Comparison of ENCODE assay signal across 19 cellular contexts in genomic region chr2:117698287-117698686, GRCh38.
DNase-seq lines count a peak whose midpoint lies in the region; FAIRE-seq and TF ChIP-seq lines count a peak whose summit lies in the region.
"Had no signal": no experiment of that assay in that cellular context is flagged by ENCODE, and none has a peak within 500 bp of the region (broad histone marks: within the 10 kb centered on the region; RNA-seq: fewer than 3 reads in every experiment).

No MANE protein-coding gene starts in this region.

- no peak overlapping the region for H3K27ac ChIP-seq in H1 (ENCODE audit: low read depth, low read length)
- H3K27ac ChIP-seq in neural cell (ENCODE audit: low read length) = no peak overlapping the region
- H3K27ac ChIP-seq: 22Rv1, BLaER1, C4-2B had no signal

- H3K23me2 ChIP-seq in H1 (ENCODE audit: low read depth, low read length) = no peaks in the 10 kb centered on the region

- H3K4me2 ChIP-seq in H1 (ENCODE audit: insufficient read depth in 1 of 2, low read depth in 2 of 2, low read length in 2 of 2) (no peak overlapping the region), neural cell (ENCODE audit: low read length) (no peak overlapping the region)
- H3K4me2 ChIP-seq: BLaER1 had no signal

- no peaks in the 10 kb centered on the region for H3F3A ChIP-seq in neural cell (ENCODE audit: insufficient read depth, low read length, poor library complexity, severe bottlenecking)

- H2AK5ac ChIP-seq in H1 (ENCODE audit: low read depth, low read length) = no peak overlapping the region

- no peaks in the 10 kb centered on the region for H3K27me3 ChIP-seq in H1 (replicated peaks in 1 of 4; ENCODE audit: control insufficient read depth in 3 of 4, extremely low read depth in 1 of 4, insufficient read depth in 3 of 4, low read length in 3 of 4)
- H3K27me3 ChIP-seq in neural cell (ENCODE audit: insufficient read depth, low read depth, low read length) = no peaks in the 10 kb centered on the region
- H3K27me3 ChIP-seq: BLaER1 had no signal

- H2BK120ac ChIP-seq in H1 (replicated peaks; ENCODE audit: low read depth, low read length) = no peak overlapping the region

- POLR2A ChIA-PET in H1 (lab: Charles Lee; ENCODE audit: partially characterized antibody) = no interaction called here

- WGBS in H1 (ENCODE audit: extremely low coverage in 1 of 2, insufficient coverage in 1 of 2, insufficient read length in 1 of 2, insufficient replicate concordance in 2 of 2, low coverage in 1 of 2, low lambda C conversion rate in 2 of 2, missing lambda C conversion rate in 1 of 2), 2 experiments = 84% methylated on average over 4 of the region's 4 CpGs; no CpG with 5 or more reads in 1 of the 2 experiments

- no peak overlapping the region for H3K4ac ChIP-seq in H1 (replicated peaks; ENCODE audit: insufficient read length, low read depth, low read length)

- no peak for TF ChIP-seq CTCF in H1 (IDR thresholded peaks at IDR 0.05; ENCODE audit: control extremely low read depth in 1 of 3, insufficient read depth in 1 of 3, low read depth in 1 of 3, low read length in 3 of 3)
- no peak for TF ChIP-seq CTCF in neural cell (IDR thresholded peaks at IDR 0.05; ENCODE audit: poor library complexity, severe bottlenecking)

- H3K36me3 ChIP-seq in H1 (ENCODE audit: control insufficient read depth in 2 of 4, insufficient read depth in 4 of 4, low read length in 3 of 4) = no peaks in the 10 kb centered on the region
- no peaks in the 10 kb centered on the region for H3K36me3 ChIP-seq in neural cell (ENCODE audit: insufficient read depth, low read length)
- H3K36me3 ChIP-seq: BLaER1 had no signal

- no peak for FAIRE-seq in H1 (lab: Jason Lieb, UNC)
- FAIRE-seq: A204.1, GM12878, GM18507 had no signal

- H3K4me1 ChIP-seq in H1 (replicated peaks in 1 of 4; ENCODE audit: control insufficient read depth in 3 of 4, insufficient read depth in 4 of 4, low read length in 3 of 4) = no peaks in the 10 kb centered on the region
- H3K4me1 ChIP-seq: BLaER1, Caco-2 had no signal

- no peak overlapping the region for H2BK20ac ChIP-seq in H1 (ENCODE audit: low read length)

- H2BK5ac ChIP-seq in H1 (ENCODE audit: low read depth, low read length) = no peak overlapping the region

- no peaks in the 10 kb centered on the region for H3K79me2 ChIP-seq in H1 (ENCODE audit: control insufficient read depth in 1 of 2, insufficient read depth in 2 of 2, low read length in 2 of 2)
- no peaks in the 10 kb centered on the region for H3K79me2 ChIP-seq in neural cell (replicated peaks; ENCODE audit: insufficient read depth, low read length)

- peak; percentile 46 for DNase-seq in NCI-H82 (lab: John Stamatoyannopoulos, UW)
- no peak for DNase-seq in NCI-H82 treated with DMSO at 0.1 percent for 48 hours (lab: John Stamatoyannopoulos, UW; ENCODE audit: unreplicated experiment)
- no peak for DNase-seq in H1 (ENCODE audit: low read depth in 1 of 2, low spot score in 2 of 2)
- no peak for DNase-seq in cerebellar cortex (ENCODE audit: low spot score)
- DNase-seq in NCI-H774 (lab: John Stamatoyannopoulos, UW) = no peak
- DNase-seq: Caco-2; CD4-positive, CD25-positive, alpha-beta regulatory T cell; CD8-positive, alpha-beta T cell; DMS79; EL; GDM1; H9 had no signal

- H4K8ac ChIP-seq in H1 (ENCODE audit: extremely low read depth, insufficient read depth, low read length) = no peak overlapping the region

- H2AFZ ChIP-seq in H1 (ENCODE audit: low read length) (peak overlapping the region; percentile 87), neural cell (ENCODE audit: low read depth, low read length) (no peak overlapping the region)

- no peak overlapping the region for H2BK12ac ChIP-seq in H1 (ENCODE audit: low read depth, low read length)

- H3K23ac ChIP-seq in H1 (ENCODE audit: insufficient read length) = no peak overlapping the region

- H4K20me1 ChIP-seq in H1 (replicated peaks in 1 of 2; ENCODE audit: control insufficient read depth in 1 of 2, insufficient read depth in 2 of 2, low read length in 2 of 2) = no peaks in the 10 kb centered on the region
- H4K20me1 ChIP-seq in neural cell (ENCODE audit: insufficient read depth) = no peaks in the 10 kb centered on the region
- H4K20me1 ChIP-seq: BLaER1 had no signal

- no peak overlapping the region for H4K91ac ChIP-seq in H1 (replicated peaks; ENCODE audit: insufficient read length, low read length)

- H3K9me2 ChIP-seq in neural cell (ENCODE audit: insufficient read depth, low read length) = no peaks in the 10 kb centered on the region

- no peak overlapping the region for H4K5ac ChIP-seq in H1 (ENCODE audit: insufficient read length, low read depth, low read length)

- no peak overlapping the region for H3K56ac ChIP-seq in H1 (replicated peaks; ENCODE audit: insufficient read length, low read depth, low read length)

- H3K79me1 ChIP-seq in H1 (ENCODE audit: low read depth, low read length) = no peaks in the 10 kb centered on the region

- no peak overlapping the region for H3K4me3 ChIP-seq in H1 (ENCODE audit: extremely low read depth in 1 of 4, insufficient read depth in 2 of 4, low read depth in 3 of 4, low read length in 4 of 4)
- no peak overlapping the region for H3K4me3 ChIP-seq in neural cell (ENCODE audit: low read length)
- H3K4me3 ChIP-seq: BLaER1, GM12878 had no signal

- H2BK15ac ChIP-seq in H1 (ENCODE audit: low read length) = no peak overlapping the region

- TF ChIP-seq EP300 in H1 (IDR thresholded peaks at IDR 0.05; ENCODE audit: borderline replicate concordance in 1 of 2, low read depth in 2 of 2, low read length in 2 of 2) (no peak), neural cell (conservative IDR thresholded peaks at IDR 0.05; ENCODE audit: poor library complexity, severe bottlenecking) (no peak)

- no peak for TF ChIP-seq POLR2A in H1 (IDR thresholded peaks at IDR 0.05; ENCODE audit: control extremely low read depth in 1 of 2, low read depth in 2 of 2, low read length in 2 of 2)

- TF ChIP-seq RAD21 in H1 (IDR thresholded peaks at IDR 0.05 in 1 of 2, conservative IDR thresholded peaks at IDR 0.05 in 1 of 2; ENCODE audit: low read depth in 2 of 2, low read length in 2 of 2) = no peak
- no peak for TF ChIP-seq RAD21 in neural cell (conservative IDR thresholded peaks at IDR 0.05)

- no peak overlapping the region for H3K18ac ChIP-seq in H1 (ENCODE audit: extremely low read depth, low read length)

- no peaks in the 10 kb centered on the region for H3K9me3 ChIP-seq in H1 (ENCODE audit: insufficient read depth in 2 of 2, low read depth in 1 of 2, low read length in 1 of 2)
- no peaks in the 10 kb centered on the region for H3K9me3 ChIP-seq in neural cell (ENCODE audit: low read length)
- H3K9me3 ChIP-seq: BLaER1, Caco-2 had no signal

- CTCF ChIA-PET in H1 (lab: Charles Lee; ENCODE audit: partially characterized antibody) = interaction anchor here (0.9 to 1.3 kb wide), 3 partner anchors 12 to 227 kb away, joined by 3 to 5 read pairs (median 3); no protein-coding TSS in a partner anchor

- H3K14ac ChIP-seq in H1 (ENCODE audit: insufficient read length) = no peak overlapping the region

- H3K9ac ChIP-seq in H1 (replicated peaks in 1 of 4; ENCODE audit: extremely low read depth in 1 of 4, low read depth in 3 of 4, low read length in 3 of 4) (no peak overlapping the region), neural cell (ENCODE audit: low read length) (no peak overlapping the region)
- H3K9ac ChIP-seq: BLaER1 had no signal

TF ChIP-seq in H1, 55 proteins besides CTCF, POLR2A, EP300 and RAD21 (continues in another document):
- TF ChIP-seq GTF2F1 (IDR thresholded peaks at IDR 0.05; ENCODE audit: borderline replicate concordance, low read depth, low read length) = no peak
- no peak for TF ChIP-seq BACH1 (IDR thresholded peaks at IDR 0.05; ENCODE audit: low read length)
- no peak for TF ChIP-seq SIX5 (IDR thresholded peaks at IDR 0.05; ENCODE audit: low read depth, low read length)
- no peak for TF ChIP-seq MAX (IDR thresholded peaks at IDR 0.05)
- TF ChIP-seq EGR1 (IDR thresholded peaks at IDR 0.05; ENCODE audit: borderline replicate concordance, low read depth, low read length) = no peak
- TF ChIP-seq FOSL1 (IDR thresholded peaks at IDR 0.05; ENCODE audit: insufficient read depth, low read depth, low read length) = no peak
- TF ChIP-seq RFX5 (IDR thresholded peaks at IDR 0.05; ENCODE audit: borderline replicate concordance, low read depth, low read length) = no peak
- TF ChIP-seq BCL11A (IDR thresholded peaks at IDR 0.05; ENCODE audit: low read depth in 2 of 2, low read length in 2 of 2) = no peak
- TF ChIP-seq CHD1 (IDR thresholded peaks at IDR 0.05; ENCODE audit: low read depth, low read length) = no peak

TF ChIP-seq in neural cell, 6 proteins besides CTCF, POLR2A, EP300 and RAD21:
- TF ChIP-seq POLR2AphosphoS5 (IDR thresholded peaks at IDR 0.05) = peak; percentile 82
- no peak for TF ChIP-seq MXI1 (conservative IDR thresholded peaks at IDR 0.05; ENCODE audit: poor library complexity, severe bottlenecking)
